In genomic region chr2:236638707-236639106, GRCh38 we compare ENCODE assay signal across 17 cellular contexts.
DNase-seq lines count a peak whose midpoint lies in the region; ATAC-seq, FAIRE-seq and TF ChIP-seq lines count a peak whose summit lies in the region.
"Had no signal": no experiment of that assay in that cellular context is flagged by ENCODE, and none has a peak within 500 bp of the region (broad histone marks: within the 10 kb centered on the region; RNA-seq: fewer than 3 reads in every experiment).

No MANE protein-coding gene starts in this region.

- no peaks in the 10 kb centered on the region for H3K36me3 ChIP-seq in sigmoid colon
- H3K36me3 ChIP-seq: BLaER1 treated with 17β-estradiol and CSF1 and Interleukin-3, amounts not matched to agents 10 nM and 100 nM had no signal

- FAIRE-seq in frontal cortex (lab: Jason Lieb, UNC) = no peak
- FAIRE-seq: A204.1, D721Med, G401.6 had no signal

- TF ChIP-seq CTCF in sigmoid colon (IDR thresholded peaks at IDR 0.05) = no peak

- H3K27me3 ChIP-seq in sigmoid colon = no peaks in the 10 kb centered on the region
- H3K27me3 ChIP-seq: BLaER1 treated with 17β-estradiol and CSF1 and Interleukin-3, amounts not matched to agents 10 nM and 100 nM had no signal

- 56 to 79% methylated on average over 7 of the region's 7 CpGs for WGBS in sigmoid colon, 2 donors

- H3K9me3 ChIP-seq in sigmoid colon = no peaks in the 10 kb centered on the region

- TF ChIP-seq EP300 in sigmoid colon (IDR thresholded peaks at IDR 0.05) = no peak

- H3K27ac ChIP-seq in sigmoid colon = peak overlapping the region in 1 of 4 donors; percentile 73
- H3K27ac ChIP-seq: BLaER1 treated with 17β-estradiol and CSF1 and Interleukin-3, amounts not matched to agents 10 nM and 100 nM had no signal

- peak; percentile 54 for DNase-seq in cardiac septum (ENCODE audit: low spot score)
- DNase-seq in Right ventricle myocardium superior = no peak
- DNase-seq in islet precursor cell = peak; percentile 43
- DNase-seq in sigmoid colon = peak; percentile 57
- DNase-seq in frontal cortex (ENCODE audit: low spot score in 2 of 2) = no peak
- no peak for DNase-seq in DMS79 treated with DMSO at 0.1 percent for 48 hours (lab: John Stamatoyannopoulos, UW)
- DNase-seq in stimulated activated CD4-positive, alpha-beta T cell treated with anti-CD3 and anti-CD28 coated beads, Interleukin-4, amount 100 ng/mL, for 1 hour = no peak
- DNase-seq: CD8-positive, alpha-beta memory T cell; DMS79; NCI-H187; NCI-H446 treated with DMSO at 0.1 percent for 48 hours; PC-3 had no signal

- H3K4me3 ChIP-seq in sigmoid colon = no peak overlapping the region
- H3K4me3 ChIP-seq: BLaER1 treated with 17β-estradiol and CSF1 and Interleukin-3, amounts not matched to agents 10 nM and 100 nM had no signal

- ATAC-seq in Right ventricle myocardium superior (ENCODE audit: poor library complexity) = no peak
- ATAC-seq: HCT116, PC-3 had no signal

- TF ChIP-seq POLR2A in sigmoid colon (IDR thresholded peaks at IDR 0.05) = no peak

- intact Hi-C loops in cardiac septum (cut with DNase I) (no loop called here), Right ventricle myocardium superior (cut with DNase I) (no loop called here), sigmoid colon (cut with DNase I) (no loop called here)

- H3K4me1 ChIP-seq in sigmoid colon = peaks cover 0 to 33% (median 22%) of the 10 kb centered on the region in 4 donors
- H3K4me1 ChIP-seq: BLaER1 treated with 17β-estradiol and CSF1 and Interleukin-3, amounts not matched to agents 10 nM and 100 nM had no signal

Comparison
In these comparisons a context has a peak if more than half of its experiments do, and no peak if none do; other contexts are left out.
1. DNase-seq: peak in cardiac septum (single experiment), islet precursor cell (single experiment) and sigmoid colon (single experiment); none in Right ventricle myocardium superior (single experiment), frontal cortex (0 of 2), DMS79 treated with DMSO at 0.1 percent for 48 hours (single experiment) and stimulated activated CD4-positive, alpha-beta T cell treated with anti-CD3 and anti-CD28 coated beads, Interleukin-4, amount 100 ng/mL, for 1 hour (single experiment).